ENCODE assay signal across 17 cellular contexts in the genomic region with DNA sequence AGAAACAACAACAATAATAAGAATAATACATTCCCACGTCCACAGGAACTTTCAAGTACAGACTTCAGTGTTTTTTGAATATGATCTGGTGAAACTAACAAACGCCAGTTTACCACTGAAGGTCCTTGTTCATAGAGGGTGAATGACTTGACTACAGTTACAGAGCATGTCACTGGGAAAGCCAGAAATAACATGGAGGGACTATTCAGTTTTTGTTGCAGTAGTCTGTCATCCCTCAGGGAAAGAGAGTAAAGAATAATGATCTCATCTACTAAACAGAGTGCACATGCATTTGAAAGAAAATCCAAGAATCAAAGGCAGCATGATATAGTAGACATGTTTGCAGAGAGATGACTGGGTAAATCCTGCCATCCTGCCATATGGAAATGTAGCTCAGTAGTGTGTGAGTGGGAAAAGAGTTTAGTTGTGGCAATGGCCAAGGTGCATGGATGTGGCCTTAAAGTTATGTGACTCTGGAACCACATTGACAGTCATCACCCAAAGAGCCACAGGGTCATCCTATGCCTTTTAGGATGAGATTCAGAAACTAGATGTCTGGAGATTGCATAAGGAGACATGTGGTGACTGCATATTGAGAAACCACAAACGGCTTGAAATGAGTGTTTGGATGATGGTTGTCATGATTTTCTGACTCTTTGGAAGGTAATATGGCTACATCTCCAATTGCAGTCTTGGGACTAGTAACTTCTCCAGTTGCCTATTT.
A peak's percentile ranks its signal among the peaks of the same experiment; 100 is the strongest.
DNase-seq lines count a peak whose midpoint lies in the region; ATAC-seq, FAIRE-seq and TF ChIP-seq lines count a peak whose summit lies in the region.
"Had no signal": no experiment of that assay in that cellular context is flagged by ENCODE, and none has a peak within 500 bp of the region (broad histone marks: within the 10 kb centered on the region; RNA-seq: fewer than 3 reads in every experiment).

No MANE protein-coding gene starts in this region.

- no peak overlapping the region for H2AFZ ChIP-seq in GM12878 (ENCODE audit: control insufficient read depth, low read depth, low read length)

- SMC1A ChIA-PET in GM12878 (lab: Charles Lee; ENCODE audit: uncharacterized antibody, unreplicated experiment), result interaction anchor here (0.6 kb wide), 1 partner anchor 407 kb away, joined by 3 read pairs; no protein-coding TSS in a partner anchor

- peaks cover 9% of the 10 kb centered on the region for H3K9me3 Mint-ChIP-seq in activated T-cell treated with anti-CD3 and anti-CD28 coated beads, Interleukin-2, amount 50 U/mL, for 4 hours
- H3K9me3 Mint-ChIP-seq: T-helper 2 cell treated with Interferon-gamma antibody and Interleukin-4, amounts not matched to agents 5 μg/mL and 100 μg/mL, for 36 hours had no signal

- H3K4me3 ChIP-seq in GM12878 (no peak overlapping the region), skeletal muscle cell (ENCODE audit: low read depth, low read length) (no peak overlapping the region), vagina (no peak overlapping the region), mesendoderm (ENCODE audit: low read length) (no peak overlapping the region)
- H3K4me3 ChIP-seq: ovary, Peyer's patch, tibial artery had no signal

- H3K9ac ChIP-seq in GM12878 (ENCODE audit: control insufficient read depth, insufficient read depth, low read length) (no peak overlapping the region), mesendoderm (ENCODE audit: low read length) (no peak overlapping the region)

- no peaks in the 10 kb centered on the region for H3K79me2 ChIP-seq in GM12878 (ENCODE audit: control insufficient read depth, insufficient read depth, low read length)
- no peaks in the 10 kb centered on the region for H3K79me2 ChIP-seq in mesendoderm (ENCODE audit: control insufficient read depth, insufficient read depth, low read length)

- no peaks in the 10 kb centered on the region for H3K9me3 ChIP-seq in GM12878 (replicated peaks; ENCODE audit: control insufficient read depth, insufficient read depth, low read length)
- H3K9me3 ChIP-seq in vagina, result no peaks in the 10 kb centered on the region
- H3K9me3 ChIP-seq: ovary, Peyer's patch, tibial artery had no signal

- no peaks in the 10 kb centered on the region for H3K36me3 Mint-ChIP-seq in activated T-cell treated with anti-CD3 and anti-CD28 coated beads, Interleukin-2, amount 50 U/mL, for 4 hours (ENCODE audit: insufficient read depth)

- TF ChIP-seq EP300 in GM12878 (IDR thresholded peaks at IDR 0.05; ENCODE audit: borderline replicate concordance in 1 of 2, control insufficient read depth in 1 of 2, low read depth in 2 of 2, low read length in 2 of 2), result no peak

- DNase-seq in activated T-cell treated with anti-CD3 and anti-CD28 coated beads, Interleukin-2, amount 50 U/mL, for 4 hours, result no peak
- no peak for DNase-seq in activated T-cell treated with anti-CD3 and anti-CD28 coated beads, Interleukin-2, amount 50 U/mL, for 48 hours
- DNase-seq in MV-4-11 (lab: John Stamatoyannopoulos, UW) (peak; percentile 97), GM12878 (ENCODE audit: low read depth, low spot score) (no peak), skeletal muscle cell (ENCODE audit: low read depth) (peak; percentile 56), vagina (ENCODE audit: extremely low spot score in 2 of 2) (no peak), mesendoderm (no peak)
- DNase-seq: activated CD4-positive, alpha-beta T cell treated with anti-CD3 and anti-CD28 coated beads, Interleukin-2, amount 50 U/mL, for 4 hours; activated gamma-delta T cell treated with Interleukin-2 at 50 U/mL for 16 hours; Calu3; central memory CD4-positive, alpha-beta T cell; ovary; Peyer's patch; tibial artery had no signal

- H4K20me1 ChIP-seq in GM12878 (ENCODE audit: control insufficient read depth, insufficient read depth), result no peaks in the 10 kb centered on the region

- TF ChIP-seq RAD21 in GM12878 (IDR thresholded peaks at IDR 0.05; ENCODE audit: insufficient read depth, low read depth, low read length), result no peak

- no peak overlapping the region for H2BK5ac ChIP-seq in mesendoderm (ENCODE audit: low read length)

- H3K4me3 Mint-ChIP-seq in activated T-cell treated with anti-CD3 and anti-CD28 coated beads, Interleukin-2, amount 50 U/mL, for 4 hours, result no peak overlapping the region
- H3K4me3 Mint-ChIP-seq: T-helper 2 cell treated with Interferon-gamma antibody and Interleukin-4, amounts not matched to agents 5 μg/mL and 100 μg/mL, for 36 hours had no signal

- H3K27ac ChIP-seq in GM12878 (ENCODE audit: control insufficient read depth, insufficient read depth) (no peak overlapping the region), vagina (no peak overlapping the region), mesendoderm (ENCODE audit: low read depth, low read length) (no peak overlapping the region)
- H3K27ac ChIP-seq: ovary, Peyer's patch, tibial artery had no signal

- H3K27me3 Mint-ChIP-seq in activated T-cell treated with anti-CD3 and anti-CD28 coated beads, Interleukin-2, amount 50 U/mL, for 4 hours (ENCODE audit: low read depth), result peaks cover 4% of the 10 kb centered on the region

- RAD21 ChIA-PET in GM12878 (lab: Charles Lee; ENCODE audit: unreplicated experiment), result no interaction called here

- BruUV-seq in GM12878 (replicated peaks; lab: Mats Ljungman, UMichigan), result no TSS peak

- H4K8ac ChIP-seq in mesendoderm (ENCODE audit: low read depth, low read length), result no peak overlapping the region

- in situ Hi-C loops in GM12878 (cut with MboI), result no loop called here

- no peaks in the 10 kb centered on the region for H3K36me3 ChIP-seq in GM12878 (ENCODE audit: control insufficient read depth in 2 of 2, insufficient read depth in 2 of 2, low read length in 1 of 2)
- no peaks in the 10 kb centered on the region for H3K36me3 ChIP-seq in vagina
- no peaks in the 10 kb centered on the region for H3K36me3 ChIP-seq in mesendoderm (ENCODE audit: control insufficient read depth, insufficient read depth, low read length)
- H3K36me3 ChIP-seq: ovary, Peyer's patch, tibial artery had no signal

- no peak for TF ChIP-seq CTCF in GM12878 (IDR thresholded peaks at IDR 0.05 in 2 of 3, conservative IDR thresholded peaks at IDR 0.05 in 1 of 3; ENCODE audit: control insufficient read depth in 2 of 3, extremely low read depth in 1 of 3, insufficient read depth in 1 of 3, low read depth in 3 of 3, low read length in 3 of 3)
- TF ChIP-seq CTCF in vagina (IDR thresholded peaks at IDR 0.05), result no peak

- CTCF ChIA-PET in GM12878 (lab: Yijun Ruan, JAX), result no interaction called here

- H3K56ac ChIP-seq in mesendoderm (ENCODE audit: low read length), result no peak overlapping the region

- no peak overlapping the region for H4K5ac ChIP-seq in mesendoderm (ENCODE audit: low read length)

- POLR2A ChIA-PET in GM12878 (lab: Charles Lee), result no interaction called here

- H3K79me1 ChIP-seq in mesendoderm (ENCODE audit: low read length), result no peaks in the 10 kb centered on the region

- no peak overlapping the region for H2BK120ac ChIP-seq in mesendoderm (ENCODE audit: low read depth, low read length)

- peak; percentile 40 to 69 for ATAC-seq in activated T-cell treated with anti-CD3 and anti-CD28 coated beads, Interleukin-2, amount 50 U/mL, for 4 hours
- no peak for ATAC-seq in GM12878
- no peak for ATAC-seq in HG03432 (IDR thresholded peaks at IDR 0.05; ENCODE audit: unreplicated experiment)

- H3K27me3 ChIP-seq in GM12878 (replicated peaks in 1 of 2; ENCODE audit: control insufficient read depth in 2 of 2, insufficient read depth in 2 of 2, low read length in 1 of 2) (peaks cover 0 to 2% of the 10 kb centered on the region in 2 experiments; a peak in 1 of 4 replicates), vagina (no peaks in the 10 kb centered on the region), mesendoderm (ENCODE audit: insufficient read depth, low read length, poor library complexity) (no peaks in the 10 kb centered on the region)
- H3K27me3 ChIP-seq: ovary, Peyer's patch, tibial artery had no signal

- H2AK5ac ChIP-seq in mesendoderm (ENCODE audit: low read length), result no peak overlapping the region

- H2BK15ac ChIP-seq in mesendoderm (replicated peaks; ENCODE audit: low read depth), result no peak overlapping the region

- no peak for FAIRE-seq in GM12878 (lab: Jason Lieb, UNC)
- FAIRE-seq: A204.1 had no signal

- H3K4me2 ChIP-seq in GM12878 (ENCODE audit: control insufficient read depth, insufficient read depth) (no peak overlapping the region), mesendoderm (ENCODE audit: low read length) (no peak overlapping the region)

- no peak for TF ChIP-seq POLR2A in GM12878 (IDR thresholded peaks at IDR 0.05; ENCODE audit: low read depth, low read length)
- no peak for TF ChIP-seq POLR2A in vagina (IDR thresholded peaks at IDR 0.05)

- H3K18ac ChIP-seq in mesendoderm (ENCODE audit: low read length), result no peak overlapping the region

- H3K4ac ChIP-seq in mesendoderm (ENCODE audit: low read depth, low read length), result no peak overlapping the region

- intact Hi-C loops in GM12878 (cut with micrococcal nuclease; ENCODE audit: unreplicated experiment), result no loop called here
- intact Hi-C loops in vagina (cut with DNase I), result no loop called here

- H3K4me1 ChIP-seq in GM12878 (ENCODE audit: control insufficient read depth, insufficient read depth, low read length), result no peaks in the 10 kb centered on the region
- no peaks in the 10 kb centered on the region for H3K4me1 ChIP-seq in vagina
- no peaks in the 10 kb centered on the region for H3K4me1 ChIP-seq in mesendoderm (ENCODE audit: control insufficient read depth, low read depth, low read length)
- H3K4me1 ChIP-seq: Peyer's patch had no signal

- H3K4me1 Mint-ChIP-seq in activated T-cell treated with anti-CD3 and anti-CD28 coated beads, Interleukin-2, amount 50 U/mL, for 4 hours (ENCODE audit: low read depth), result no peaks in the 10 kb centered on the region

- H3K23ac ChIP-seq in mesendoderm (ENCODE audit: low read length), result no peak overlapping the region

- 2% methylated on average over 3 of the region's 3 CpGs for WGBS in GM12878 (ENCODE audit: insufficient coverage, insufficient replicate concordance, low lambda C conversion rate, missing lambda C conversion rate)
- WGBS in mesendoderm (ENCODE audit: extremely low coverage, insufficient coverage, low lambda C conversion rate), result no CpG with 5 or more reads among the region's 3 CpGs

TF ChIP-seq in GM12878, 131 proteins besides CTCF, POLR2A, EP300 and RAD21 (continues in another document):
- TF ChIP-seq, protein P1, sequence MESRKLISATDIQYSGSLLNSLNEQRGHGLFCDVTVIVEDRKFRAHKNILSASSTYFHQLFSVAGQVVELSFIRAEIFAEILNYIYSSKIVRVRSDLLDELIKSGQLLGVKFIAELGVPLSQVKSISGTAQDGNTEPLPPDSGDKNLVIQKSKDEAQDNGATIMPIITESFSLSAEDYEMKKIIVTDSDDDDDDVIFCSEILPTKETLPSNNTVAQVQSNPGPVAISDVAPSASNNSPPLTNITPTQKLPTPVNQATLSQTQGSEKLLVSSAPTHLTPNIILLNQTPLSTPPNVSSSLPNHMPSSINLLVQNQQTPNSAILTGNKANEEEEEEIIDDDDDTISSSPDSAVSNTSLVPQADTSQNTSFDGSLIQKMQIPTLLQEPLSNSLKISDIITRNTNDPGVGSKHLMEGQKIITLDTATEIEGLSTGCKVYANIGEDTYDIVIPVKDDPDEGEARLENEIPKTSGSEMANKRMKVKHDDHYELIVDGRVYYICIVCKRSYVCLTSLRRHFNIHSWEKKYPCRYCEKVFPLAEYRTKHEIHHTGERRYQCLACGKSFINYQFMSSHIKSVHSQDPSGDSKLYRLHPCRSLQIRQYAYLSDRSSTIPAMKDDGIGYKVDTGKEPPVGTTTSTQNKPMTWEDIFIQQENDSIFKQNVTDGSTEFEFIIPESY (IDR thresholded peaks at IDR 0.05), result no peak

Comparison
In these comparisons a context has a peak if more than half of its experiments do, and no peak if none do; other contexts are left out.
1. ATAC-seq: peak in activated T-cell treated with anti-CD3 and anti-CD28 coated beads, Interleukin-2, amount 50 U/mL, for 4 hours (2 of 2); none in GM12878 (single experiment) and HG03432 (single experiment).
2. DNase-seq: peak in MV-4-11 (single experiment) and skeletal muscle cell (single experiment); none in activated T-cell treated with anti-CD3 and anti-CD28 coated beads, Interleukin-2, amount 50 U/mL, for 4 hours (single experiment), activated T-cell treated with anti-CD3 and anti-CD28 coated beads, Interleukin-2, amount 50 U/mL, for 48 hours (0 of 2), GM12878 (single experiment), vagina (0 of 2) and mesendoderm (single experiment).